8 cellular contexts compared by ENCODE assay signal in genomic region chr2:236507393-236508085, GRCh38.
DNase-seq lines count a peak whose midpoint lies in the region; ATAC-seq and TF ChIP-seq lines count a peak whose summit lies in the region.

No MANE protein-coding gene starts in this region.

- H3K9ac ChIP-seq in liver (ENCODE audit: low read depth in 1 of 2, low read length in 2 of 2) = no peak overlapping the region

- TF ChIP-seq CTCF in CD8-positive, alpha-beta T cell (IDR thresholded peaks at IDR 0.05) = no peak
- TF ChIP-seq CTCF in chondrocyte (IDR thresholded peaks at IDR 0.05) = no peak
- no peak for TF ChIP-seq CTCF in liver (IDR thresholded peaks at IDR 0.05; ENCODE audit: low read depth, low read length, missing input control)

- H3K9me3 ChIP-seq in CD8-positive, alpha-beta T cell (ENCODE audit: low read length) = no peaks in the 10 kb centered on the region
- H3K9me3 ChIP-seq in liver (ENCODE audit: control insufficient read depth in 4 of 4, low read length in 3 of 4) = no peaks in the 10 kb centered on the region

- H3K27me3 ChIP-seq in CD8-positive, alpha-beta T cell (ENCODE audit: insufficient read depth, low read length) = no peaks in the 10 kb centered on the region
- H3K27me3 ChIP-seq in liver (ENCODE audit: control insufficient read depth in 4 of 4, insufficient read depth in 4 of 4, low read length in 3 of 4) = peaks cover 0 to 4% (median 0%) of the 10 kb centered on the region in 4 donors

- intact Hi-C loops in CD8-positive, alpha-beta T cell (cut with DNase I, micrococcal nuclease) = no loop called here

- no peak for TF ChIP-seq RAD21 in liver (IDR thresholded peaks at IDR 0.05)

- CTCF ChIA-PET in CD8-positive, alpha-beta T cell (lab: Charles Lee) = interaction anchor here (1.2 to 11.4 kb wide), 2 partner anchors 26 to 63 kb away, joined by 3 to 323 read pairs; partner anchors contain the start of gene ACKR3

- no peak overlapping the region for H3K27ac ChIP-seq in CD8-positive, alpha-beta T cell (ENCODE audit: low read depth, low read length)
- no peak overlapping the region for H3K27ac ChIP-seq in liver (ENCODE audit: low read depth in 1 of 2, low read length in 2 of 2)

- 22% methylated on average over 56 of the region's 56 CpGs for WGBS in liver

- peaks cover 11% of the 10 kb centered on the region for H3K27me3 Mint-ChIP-seq in CD8-positive, alpha-beta T cell (ENCODE audit: low read depth)
- no peaks in the 10 kb centered on the region for H3K27me3 Mint-ChIP-seq in chondrocyte (ENCODE audit: low read depth)

- peak overlapping the region; percentile 34 for H3K4me3 ChIP-seq in CD8-positive, alpha-beta T cell (ENCODE audit: low read depth, low read length)
- peak overlapping the region in 2 of 3 donors; percentile 31 to 34 for H3K4me3 ChIP-seq in liver (ENCODE audit: low read depth in 1 of 3, low read length in 3 of 3)

- peak; percentile 12 to 74 (median 63) for DNase-seq in CD8-positive, alpha-beta T cell
- peak; percentile 13 to 34 for DNase-seq in activated CD4-positive, alpha-beta T cell treated with anti-CD3 and anti-CD28 coated beads for 24 hours (ENCODE audit: low read depth in 2 of 2)
- DNase-seq in chondrocyte (ENCODE audit: low spot score) (no peak), NAMALWA (ENCODE audit: low spot score) (no peak), SKM-1 treated with dmso at 0.1 percent for 144 hours (lab: John Stamatoyannopoulos, UW; ENCODE audit: unreplicated experiment) (no peak)
- peak; percentile 17 to 47 (median 24) for DNase-seq in stimulated activated CD4-positive, alpha-beta T cell treated with anti-CD3 and anti-CD28 coated beads, TNF-alpha, amount 100 ng/mL, for 24 hours (ENCODE audit: low read depth in 3 of 3)

- H3K4me1 ChIP-seq in CD8-positive, alpha-beta T cell (ENCODE audit: insufficient read depth, low read length) = peaks cover 7% of the 10 kb centered on the region
- peaks cover 0 to 4% (median 2%) of the 10 kb centered on the region in 4 donors for H3K4me1 ChIP-seq in liver (ENCODE audit: control insufficient read depth in 4 of 4, insufficient read depth in 4 of 4, low read length in 3 of 4)

- no peak overlapping the region for H3K27ac Mint-ChIP-seq in CD8-positive, alpha-beta T cell
- no peak overlapping the region for H3K27ac Mint-ChIP-seq in chondrocyte (ENCODE audit: unreplicated experiment)

- H3K36me3 ChIP-seq in CD8-positive, alpha-beta T cell (ENCODE audit: insufficient read depth, low read length) = no peaks in the 10 kb centered on the region
- no peaks in the 10 kb centered on the region for H3K36me3 ChIP-seq in liver (ENCODE audit: control insufficient read depth in 4 of 4, insufficient read depth in 3 of 4, low read depth in 1 of 4, low read length in 3 of 4)

- no peaks in the 10 kb centered on the region for H3K9me3 Mint-ChIP-seq in CD8-positive, alpha-beta T cell
- H3K9me3 Mint-ChIP-seq in chondrocyte (ENCODE audit: low read depth) = no peaks in the 10 kb centered on the region

- POLR2A ChIA-PET in CD8-positive, alpha-beta T cell (lab: Charles Lee) = interaction anchor here (1.8 kb wide), 1 partner anchor 62 kb away, joined by 8 read pairs; the partner anchor contains the start of gene ACKR3

- H3K4me3 Mint-ChIP-seq in CD8-positive, alpha-beta T cell = peak overlapping the region; percentile 76
- H3K4me3 Mint-ChIP-seq in chondrocyte (ENCODE audit: unreplicated experiment) = peak overlapping the region; percentile 74

- no peaks in the 10 kb centered on the region for H3K36me3 Mint-ChIP-seq in CD8-positive, alpha-beta T cell
- H3K36me3 Mint-ChIP-seq in chondrocyte (ENCODE audit: low read depth) = no peaks in the 10 kb centered on the region

- peaks cover 14% of the 10 kb centered on the region for H3K4me1 Mint-ChIP-seq in CD8-positive, alpha-beta T cell (ENCODE audit: low read depth)
- peaks cover 9% of the 10 kb centered on the region for H3K4me1 Mint-ChIP-seq in chondrocyte (ENCODE audit: low read depth)

- ATAC-seq in CD8-positive, alpha-beta T cell = peak; percentile 81
- no peak for ATAC-seq in GM21423 (IDR thresholded peaks at IDR 0.05; ENCODE audit: unreplicated experiment)

TF ChIP-seq in liver, 16 proteins besides CTCF, POLR2A, EP300 and RAD21:
- TF ChIP-seq JUND (IDR thresholded peaks at IDR 0.05) (no peak), NR2F2 (IDR thresholded peaks at IDR 0.05) (no peak), SP1 (IDR thresholded peaks at IDR 0.05) (no peak)

Comparison
In these comparisons a context has a peak if more than half of its experiments do, and no peak if none do; other contexts are left out.
1. DNase-seq: peak in CD8-positive, alpha-beta T cell (7 of 7), activated CD4-positive, alpha-beta T cell treated with anti-CD3 and anti-CD28 coated beads for 24 hours (2 of 2) and stimulated activated CD4-positive, alpha-beta T cell treated with anti-CD3 and anti-CD28 coated beads, TNF-alpha, amount 100 ng/mL, for 24 hours (3 of 3); none in chondrocyte (single experiment), NAMALWA (single experiment) and SKM-1 treated with dmso at 0.1 percent for 144 hours (single experiment).